In genomic region chr6:2433686-2434085, GRCh38 we compare ENCODE assay signal across 20 cellular contexts.
DNase-seq lines count a peak whose midpoint lies in the region; ATAC-seq, FAIRE-seq and TF ChIP-seq lines count a peak whose summit lies in the region.
"Had no signal": no experiment of that assay in that cellular context is flagged by ENCODE, and none has a peak within 500 bp of the region (broad histone marks: within the 10 kb centered on the region; RNA-seq: fewer than 3 reads in every experiment).

No MANE protein-coding gene starts in this region.

- H3K9me1 ChIP-seq in keratinocyte (ENCODE audit: control insufficient read depth, extremely low read depth, insufficient read depth, low read length) = no peaks in the 10 kb centered on the region

- H3K36me3 Mint-ChIP-seq in stimulated activated naive B cell treated with anti-CD40 and anti-IgM and Interleukin-4, amounts not matched to agents 10 μg/mL and 1 μg/mL and 100 μg/mL, for 72 hours = peaks cover 0 to 8% of the 10 kb centered on the region in 2 donors

- H3K36me3 ChIP-seq in keratinocyte (ENCODE audit: control insufficient read depth in 2 of 2, extremely low read depth in 1 of 2, insufficient read depth in 2 of 2, low read length in 2 of 2) (no peaks in the 10 kb centered on the region), left lung (no peaks in the 10 kb centered on the region)
- H3K36me3 ChIP-seq: gastrocnemius medialis, SJSA1 had no signal

- dilution Hi-C loops in keratinocyte (cut with MboI; ENCODE audit: extremely low pct_ligation_motif_present, low sequenced_read_pairs) = no loop called here

- FAIRE-seq in keratinocyte (lab: Jason Lieb, UNC) = no peak

- H3K27me3 Mint-ChIP-seq in stimulated activated naive B cell treated with anti-CD40 and anti-IgM and Interleukin-4, amounts not matched to agents 10 μg/mL and 1 μg/mL and 100 μg/mL, for 72 hours = no peaks in the 10 kb centered on the region
- H3K27me3 Mint-ChIP-seq: activated T-cell treated with anti-CD3 and anti-CD28 coated beads, Interleukin-2, amount 50 U/mL, for 24 hours had no signal

- no peaks in the 10 kb centered on the region for H3K79me2 ChIP-seq in keratinocyte (ENCODE audit: control insufficient read depth, insufficient read depth, low read length)

- H3K9me3 Mint-ChIP-seq in stimulated activated naive B cell treated with anti-CD40 and anti-IgM and Interleukin-4, amounts not matched to agents 10 μg/mL and 1 μg/mL and 100 μg/mL, for 72 hours = no peaks in the 10 kb centered on the region
- H3K9me3 Mint-ChIP-seq: activated naive CD4-positive, alpha-beta T cell treated with anti-CD3 and anti-CD28 coated beads for 36 hours; activated T-cell treated with anti-CD3 and anti-CD28 coated beads, Interleukin-2, amount 50 U/mL, for 24 hours; H9; nephron had no signal

- DNase-seq in KBM-7 (peak; percentile 37), RPMI8226 (peak; percentile 92), keratinocyte (ENCODE audit: low read depth, low spot score) (no peak), NCI-H526 treated with DMSO at 0.1 percent for 48 hours (lab: John Stamatoyannopoulos, UW) (no peak), NCI-H774 (lab: John Stamatoyannopoulos, UW) (no peak), left lung (no peak)
- DNase-seq in stimulated activated naive B cell treated with anti-CD40 and anti-IgM and Interleukin-4, amounts not matched to agents 10 μg/mL and 1 μg/mL and 100 μg/mL, for 72 hours = peak; percentile 46
- DNase-seq: activated CD8-positive, alpha-beta T cell treated with anti-CD3 and anti-CD28 coated beads, Interleukin-2, amount 10 ng/mL, durations not matched to agents 7 days and 5 days; activated naive CD4-positive, alpha-beta T cell treated with anti-CD3 and anti-CD28 coated beads for 36 hours; activated T-cell treated with anti-CD3 and anti-CD28 coated beads, Interleukin-2, amount 50 U/mL, for 24 hours; central memory CD4-positive, alpha-beta T cell; DND-41; gastrocnemius medialis; H9; NCI-H1417 treated with DMSO at 0.1 percent for 48 hours; NCI-H69; stimulated activated naive CD4-positive, alpha-beta T cell had no signal

- H3K27me3 ChIP-seq in keratinocyte (ENCODE audit: control insufficient read depth, extremely low read depth, insufficient read depth, low read length) (peaks cover 3% of the 10 kb centered on the region), left lung (no peaks in the 10 kb centered on the region)
- H3K27me3 ChIP-seq: gastrocnemius medialis, SJSA1 had no signal

- H3K4me3 Mint-ChIP-seq in stimulated activated naive B cell treated with anti-CD40 and anti-IgM and Interleukin-4, amounts not matched to agents 10 μg/mL and 1 μg/mL and 100 μg/mL, for 72 hours = no peak overlapping the region
- H3K4me3 Mint-ChIP-seq: activated CD8-positive, alpha-beta T cell treated with anti-CD3 and anti-CD28 coated beads, Interleukin-2, amount 10 ng/mL, durations not matched to agents 7 days and 5 days; activated naive CD4-positive, alpha-beta T cell treated with anti-CD3 and anti-CD28 coated beads for 36 hours; activated T-cell treated with anti-CD3 and anti-CD28 coated beads, Interleukin-2, amount 50 U/mL, for 24 hours; H9; nephron had no signal

- intact Hi-C loops in left lung (cut with DNase I) = no loop called here

- no peak overlapping the region for H3K27ac Mint-ChIP-seq in stimulated activated naive B cell treated with anti-CD40 and anti-IgM and Interleukin-4, amounts not matched to agents 10 μg/mL and 1 μg/mL and 100 μg/mL, for 72 hours
- H3K27ac Mint-ChIP-seq: activated CD8-positive, alpha-beta T cell treated with anti-CD3 and anti-CD28 coated beads, Interleukin-2, amount 10 ng/mL, durations not matched to agents 7 days and 5 days; activated naive CD4-positive, alpha-beta T cell treated with anti-CD3 and anti-CD28 coated beads for 36 hours; activated T-cell treated with anti-CD3 and anti-CD28 coated beads, Interleukin-2, amount 50 U/mL, for 24 hours; H9 had no signal

- H3K9ac ChIP-seq in keratinocyte (ENCODE audit: control insufficient read depth, extremely low read depth, insufficient read depth, low read length) = no peak overlapping the region

- peak; percentile 93 to 94 for ATAC-seq in stimulated activated naive B cell treated with anti-CD40 and anti-IgM and Interleukin-4, amounts not matched to agents 10 μg/mL and 1 μg/mL and 100 μg/mL, for 72 hours (replicated peaks)
- ATAC-seq in left lung = no peak
- ATAC-seq: activated CD8-positive, alpha-beta T cell treated with anti-CD3 and anti-CD28 coated beads, Interleukin-2, amount 10 ng/mL, durations not matched to agents 7 days and 5 days; gastrocnemius medialis; sciatic nerve had no signal

- H2AFZ ChIP-seq in keratinocyte (ENCODE audit: control insufficient read depth, low read length) = no peak overlapping the region

- H3K4me3 ChIP-seq in keratinocyte (ENCODE audit: control insufficient read depth in 2 of 3, extremely low read depth in 1 of 3, insufficient read depth in 2 of 3, low read depth in 1 of 3, low read length in 3 of 3) (no peak overlapping the region), left lung (no peak overlapping the region)
- H3K4me3 ChIP-seq: gastrocnemius medialis, SJSA1 had no signal

- TF ChIP-seq CTCF in keratinocyte (optimal IDR thresholded peaks at IDR 0.05 in 1 of 3, IDR thresholded peaks at IDR 0.05 in 1 of 3, conservative IDR thresholded peaks at IDR 0.05 in 1 of 3; ENCODE audit: extremely low read depth in 1 of 3, insufficient read depth in 2 of 3, low read length in 3 of 3) (no peak), left lung (IDR thresholded peaks at IDR 0.05) (no peak)

- H3K4me2 ChIP-seq in keratinocyte (ENCODE audit: control insufficient read depth, extremely low read depth, insufficient read depth, low read depth, low read length) = peak overlapping the region; percentile 53

- in situ Hi-C loops in KBM-7 (cut with MboI; ENCODE audit: low pct_unique_long_range_greater_than_20kb, low sequenced_read_pairs) = no loop called here

- H3K4me1 Mint-ChIP-seq in stimulated activated naive B cell treated with anti-CD40 and anti-IgM and Interleukin-4, amounts not matched to agents 10 μg/mL and 1 μg/mL and 100 μg/mL, for 72 hours = peaks cover 4 to 10% of the 10 kb centered on the region in 2 donors

- peaks cover 24% of the 10 kb centered on the region for H3K4me1 ChIP-seq in keratinocyte (ENCODE audit: control insufficient read depth, extremely low read depth, insufficient read depth, low read length)
- no peaks in the 10 kb centered on the region for H3K4me1 ChIP-seq in left lung
- H3K4me1 ChIP-seq: gastrocnemius medialis had no signal

- no peaks in the 10 kb centered on the region for H3K9me3 ChIP-seq in keratinocyte (ENCODE audit: control insufficient read depth, low read depth, low read length)
- H3K9me3 ChIP-seq in left lung = no peaks in the 10 kb centered on the region
- H3K9me3 ChIP-seq: gastrocnemius medialis, SJSA1 had no signal

- no peaks in the 10 kb centered on the region for H4K20me1 ChIP-seq in keratinocyte (ENCODE audit: control insufficient read depth, extremely low read depth, insufficient read depth, low read length)

- H3K27ac ChIP-seq in keratinocyte (ENCODE audit: control insufficient read depth, insufficient read depth, low read length) (peak overlapping the region; percentile 37), left lung (no peak overlapping the region)
- H3K27ac ChIP-seq: gastrocnemius medialis had no signal

Comparison
In these comparisons a context has a peak if more than half of its experiments do, and no peak if none do; other contexts are left out.
1. DNase-seq: peak in KBM-7 (single experiment), RPMI8226 (single experiment) and stimulated activated naive B cell treated with anti-CD40 and anti-IgM and Interleukin-4, amounts not matched to agents 10 μg/mL and 1 μg/mL and 100 μg/mL, for 72 hours (single experiment); none in keratinocyte (single experiment), NCI-H526 treated with DMSO at 0.1 percent for 48 hours (single experiment), NCI-H774 (single experiment) and left lung (0 of 2).